ENCODE assay signal across 8 cellular contexts in genomic region chr2:238573065-238573778, GRCh38.
DNase-seq lines count a peak whose midpoint lies in the region; ATAC-seq and TF ChIP-seq lines count a peak whose summit lies in the region.

No MANE protein-coding gene starts in this region.

- H3K4me1 ChIP-seq in esophagus squamous epithelium, result peaks cover 6 to 51% (median 9%) of the 10 kb centered on the region in 3 donors

- peaks cover 0 to 5% (median 0%) of the 10 kb centered on the region in 3 donors for H3K9me3 ChIP-seq in esophagus squamous epithelium

- peak in 5 of 6 experiments; percentile 7 to 50 (median 37) for TF ChIP-seq CTCF in esophagus squamous epithelium (IDR thresholded peaks at IDR 0.05)

- TF ChIP-seq POLR2A in esophagus squamous epithelium (IDR thresholded peaks at IDR 0.05), result no peak

- no peak overlapping the region for H3K4me3 ChIP-seq in esophagus squamous epithelium

- 90 to 92% methylated on average over 2 of the region's 9 CpGs for WGBS in esophagus squamous epithelium, 2 donors

- H3K36me3 ChIP-seq in esophagus squamous epithelium, result no peaks in the 10 kb centered on the region

- peak overlapping the region in 1 of 4 donors; percentile 31 for H3K27ac ChIP-seq in esophagus squamous epithelium

- DNase-seq in NCI-H2196 (lab: John Stamatoyannopoulos, UW; ENCODE audit: unreplicated experiment), result peak; percentile 23
- no peak for DNase-seq in NCI-H2196 treated with DMSO at 0.1 percent for 48 hours (lab: John Stamatoyannopoulos, UW; ENCODE audit: unreplicated experiment)
- peak; percentile 7 for DNase-seq in NCI-H69 (lab: John Stamatoyannopoulos, UW)
- no peak for DNase-seq in esophagus squamous epithelium (lab: John Stamatoyannopoulos, UW)
- DNase-seq in stimulated activated CD4-positive, alpha-beta T cell treated with anti-CD3 and anti-CD28 coated beads, Interleukin-1b, Interleukin-23, amount 100 ng/mL, for 48 hours, result peak; percentile 19
- DNase-seq in NCI-H1417 treated with DMSO at 0.1 percent for 48 hours (lab: John Stamatoyannopoulos, UW), result no peak

- intact Hi-C loops in esophagus squamous epithelium (cut with DNase I), result no loop called here

- no peak for ATAC-seq in GM21515 (IDR thresholded peaks at IDR 0.05; ENCODE audit: unreplicated experiment)
- ATAC-seq in HG03354 (IDR thresholded peaks at IDR 0.05; ENCODE audit: poor library complexity, severe bottlenecking, unreplicated experiment), result no peak

- H3K27me3 ChIP-seq in esophagus squamous epithelium, result no peaks in the 10 kb centered on the region

Comparison
In these comparisons a context has a peak if more than half of its experiments do, and no peak if none do; other contexts are left out.
1. DNase-seq: peak in NCI-H2196 (single experiment), NCI-H69 (single experiment) and stimulated activated CD4-positive, alpha-beta T cell treated with anti-CD3 and anti-CD28 coated beads, Interleukin-1b, Interleukin-23, amount 100 ng/mL, for 48 hours (single experiment); none in NCI-H2196 treated with DMSO at 0.1 percent for 48 hours (single experiment), esophagus squamous epithelium (single experiment) and NCI-H1417 treated with DMSO at 0.1 percent for 48 hours (single experiment).